ENCODE assay signal across 8 cellular contexts in genomic region chr17:16287563-16288027, GRCh38.
DNase-seq lines count a peak whose midpoint lies in the region; ATAC-seq and TF ChIP-seq lines count a peak whose summit lies in the region.

No MANE protein-coding gene starts in this region.

- H3K79me2 ChIP-seq in fibroblast of lung (ENCODE audit: control insufficient read depth, insufficient read depth, low read length) = no peaks in the 10 kb centered on the region

- H2AFZ ChIP-seq in fibroblast of lung (ENCODE audit: low read length) = peak overlapping the region; percentile 31

- no peaks in the 10 kb centered on the region for H3K36me3 ChIP-seq in fibroblast of lung (ENCODE audit: control insufficient read depth, insufficient read depth, low read length)
- no peaks in the 10 kb centered on the region; the same call in 1 of the 2 replicates for H3K36me3 ChIP-seq in WERI-Rb-1

- no peaks in the 10 kb centered on the region for H3K27me3 ChIP-seq in fibroblast of lung (ENCODE audit: control insufficient read depth, insufficient read depth, low read length)
- no peaks in the 10 kb centered on the region for H3K27me3 ChIP-seq in WERI-Rb-1 (ENCODE audit: insufficient read depth, low read depth, severe bottlenecking)

- peak in 1 of 2 donors; percentile 6 for TF ChIP-seq CTCF in fibroblast of lung (conservative IDR thresholded peaks at IDR 0.05 in 1 of 2, IDR thresholded peaks at IDR 0.05 in 1 of 2; ENCODE audit: low read depth in 1 of 2, low read length in 2 of 2)
- no peak for TF ChIP-seq CTCF in WERI-Rb-1 (IDR thresholded peaks at IDR 0.05; ENCODE audit: low read depth, low read length)

- H3K9me3 ChIP-seq in fibroblast of lung (ENCODE audit: control insufficient read depth, insufficient read depth, low read depth, low read length) (no peaks in the 10 kb centered on the region), WERI-Rb-1 (ENCODE audit: severe bottlenecking) (no peaks in the 10 kb centered on the region)

- ATAC-seq in HG02973 (IDR thresholded peaks at IDR 0.05; ENCODE audit: unreplicated experiment) = peak; percentile 11

- no peak overlapping the region for H3K9ac ChIP-seq in fibroblast of lung (ENCODE audit: insufficient read depth, low read length)

- H4K20me1 ChIP-seq in fibroblast of lung (ENCODE audit: control insufficient read depth, extremely low read depth, insufficient read depth, low read length) = no peaks in the 10 kb centered on the region

- H3K4me2 ChIP-seq in fibroblast of lung (ENCODE audit: extremely low read depth, insufficient read depth, low read length) = peak overlapping the region; percentile 83

- H3K36me3 Mint-ChIP-seq in T-helper 1 cell treated with Interleukin-12 subunit alpha and Interleukin-12 subunit beta and Interleukin-4 antibody, amounts not matched to agents 30 μg/mL and 1 μg/mL, for 36 hours (ENCODE audit: low read depth) = peaks cover 8% of the 10 kb centered on the region

- H3K4me3 Mint-ChIP-seq in T-helper 1 cell treated with Interleukin-12 subunit alpha and Interleukin-12 subunit beta and Interleukin-4 antibody, amounts not matched to agents 30 μg/mL and 1 μg/mL, for 36 hours = peak overlapping the region; percentile 40

- no peak overlapping the region for H3K4me3 ChIP-seq in fibroblast of lung (replicated peaks in 1 of 4; ENCODE audit: control extremely low read depth in 1 of 4, insufficient read depth in 1 of 4, low read depth in 3 of 4, low read length in 4 of 4)
- H3K4me3 ChIP-seq in WERI-Rb-1 (ENCODE audit: low read depth, low read length) = no peak overlapping the region

- peak overlapping the region; percentile 95 for H3K27ac Mint-ChIP-seq in T-helper 1 cell treated with Interleukin-12 subunit alpha and Interleukin-12 subunit beta and Interleukin-4 antibody, amounts not matched to agents 30 μg/mL and 1 μg/mL, for 36 hours

- peaks cover 35% of the 10 kb centered on the region for H3K4me1 Mint-ChIP-seq in T-helper 1 cell treated with Interleukin-12 subunit alpha and Interleukin-12 subunit beta and Interleukin-4 antibody, amounts not matched to agents 30 μg/mL and 1 μg/mL, for 36 hours (ENCODE audit: low read depth)

- no peaks in the 10 kb centered on the region for H3K27me3 Mint-ChIP-seq in T-helper 1 cell treated with Interleukin-12 subunit alpha and Interleukin-12 subunit beta and Interleukin-4 antibody, amounts not matched to agents 30 μg/mL and 1 μg/mL, for 36 hours (ENCODE audit: low read depth)

- H3K27ac ChIP-seq in fibroblast of lung (ENCODE audit: insufficient read depth, low read length) (peak overlapping the region; percentile 93), WERI-Rb-1 (no peak overlapping the region)

- peaks cover 25% of the 10 kb centered on the region for H3K4me1 ChIP-seq in fibroblast of lung (ENCODE audit: control insufficient read depth, extremely low read depth, insufficient read depth, low read length)

- DNase-seq in COLO829 (ENCODE audit: low spot score) (peak; percentile 52), fibroblast of lung (ENCODE audit: low read depth in 2 of 2) (peak; percentile 79 to 91), putamen (ENCODE audit: low spot score) (peak; percentile 68), WERI-Rb-1 (no peak), NCI-H82 (lab: John Stamatoyannopoulos, UW) (no peak), DMS114 treated with DMSO at 0.1 percent for 48 hours (lab: John Stamatoyannopoulos, UW; ENCODE audit: unreplicated experiment) (no peak)

- no peaks in the 10 kb centered on the region for H3K9me3 Mint-ChIP-seq in T-helper 1 cell treated with Interleukin-12 subunit alpha and Interleukin-12 subunit beta and Interleukin-4 antibody, amounts not matched to agents 30 μg/mL and 1 μg/mL, for 36 hours

Comparison
In these comparisons a context has a peak if more than half of its experiments do, and no peak if none do; other contexts are left out.
1. DNase-seq: peak in COLO829 (single experiment), fibroblast of lung (2 of 2) and putamen (single experiment); none in WERI-Rb-1 (single experiment), NCI-H82 (single experiment) and DMS114 treated with DMSO at 0.1 percent for 48 hours (single experiment).